10 cellular contexts compared by ENCODE assay signal in the genomic region with DNA sequence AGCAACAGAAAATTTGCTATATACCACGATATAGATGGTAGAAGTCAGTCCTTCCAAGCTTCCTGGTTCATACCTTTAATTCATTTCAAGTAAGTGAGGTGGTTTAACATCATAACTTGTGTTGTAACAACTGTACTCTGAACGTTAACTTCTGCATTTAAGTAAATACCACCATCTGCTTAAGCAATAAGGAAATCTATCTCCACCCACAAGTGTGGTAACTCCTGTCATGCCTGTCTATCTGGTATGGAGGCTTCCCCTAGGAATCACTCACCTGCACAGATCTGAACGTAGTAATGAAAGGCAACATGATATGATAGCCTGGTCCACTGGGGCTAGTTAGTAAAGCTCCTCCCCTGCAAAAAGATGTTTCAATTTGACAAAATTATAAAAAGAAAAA. TPM values are rescaled to one million over a fixed set of nuclear protein-coding genes. Genes with fewer than 3 reads are reported as not detected.
DNase-seq lines count a peak whose midpoint lies in the region; ATAC-seq and TF ChIP-seq lines count a peak whose summit lies in the region.
"Had no signal": no experiment of that assay in that cellular context is flagged by ENCODE, and none has a peak within 500 bp of the region (broad histone marks: within the 10 kb centered on the region; RNA-seq: fewer than 3 reads in every experiment).

No MANE protein-coding gene starts in this region.

- no peaks in the 10 kb centered on the region for H3K27me3 ChIP-seq in RWPE2 (ENCODE audit: insufficient read depth, poor library complexity, severe bottlenecking)
- H3K27me3 ChIP-seq: cardiac muscle cell had no signal

- no peaks in the 10 kb centered on the region for H3K9me3 ChIP-seq in RWPE2 (ENCODE audit: severe bottlenecking)

- no peak for DNase-seq in activated T-cell treated with anti-CD3 and anti-CD28 coated beads, Interleukin-2, amount 50 U/mL, for 72 hours
- DNase-seq in activated T-cell treated with anti-CD3 and anti-CD28 coated beads, Interleukin-2, amount 50 U/mL, for 4 hours = no peak
- no peak for DNase-seq in RWPE2 (ENCODE audit: low spot score)
- peak; percentile 44 for DNase-seq in fibroblast of mammary gland (ENCODE audit: low read depth)
- no peak for DNase-seq in type B pancreatic cell (ENCODE audit: extremely low spot score, unreplicated experiment)
- DNase-seq in pons (ENCODE audit: low spot score) = no peak
- DNase-seq: C1 segment of cervical spinal cord had no signal

- H3K9me3 Mint-ChIP-seq in activated T-cell treated with anti-CD3 and anti-CD28 coated beads, Interleukin-2, amount 50 U/mL, for 72 hours = no peaks in the 10 kb centered on the region
- no peaks in the 10 kb centered on the region for H3K9me3 Mint-ChIP-seq in activated T-cell treated with anti-CD3 and anti-CD28 coated beads, Interleukin-2, amount 50 U/mL, for 4 hours
- no peaks in the 10 kb centered on the region for H3K9me3 Mint-ChIP-seq in type B pancreatic cell

- peaks cover 57% of the 10 kb centered on the region for H3K4me1 Mint-ChIP-seq in activated T-cell treated with anti-CD3 and anti-CD28 coated beads, Interleukin-2, amount 50 U/mL, for 72 hours (ENCODE audit: low read depth)
- H3K4me1 Mint-ChIP-seq in activated T-cell treated with anti-CD3 and anti-CD28 coated beads, Interleukin-2, amount 50 U/mL, for 4 hours (ENCODE audit: low read depth) = peaks cover 54% of the 10 kb centered on the region
- H3K4me1 Mint-ChIP-seq in type B pancreatic cell (ENCODE audit: unreplicated experiment) = peaks cover 35% of the 10 kb centered on the region

- TF ChIP-seq CTCF in RWPE2 (IDR thresholded peaks at IDR 0.05; ENCODE audit: poor library complexity, severe bottlenecking) (no peak), fibroblast of mammary gland (conservative IDR thresholded peaks at IDR 0.05; ENCODE audit: control insufficient read depth, insufficient read depth, low read depth, low read length) (no peak), type B pancreatic cell (conservative IDR thresholded peaks at IDR 0.05) (no peak)

- peak overlapping the region in 1 of 2 donors; percentile 99 for H3K4me3 Mint-ChIP-seq in activated T-cell treated with anti-CD3 and anti-CD28 coated beads, Interleukin-2, amount 50 U/mL, for 72 hours
- H3K4me3 Mint-ChIP-seq in activated T-cell treated with anti-CD3 and anti-CD28 coated beads, Interleukin-2, amount 50 U/mL, for 4 hours = no peak overlapping the region
- peak overlapping the region; percentile 47 for H3K4me3 Mint-ChIP-seq in type B pancreatic cell

- H3K27ac Mint-ChIP-seq in activated T-cell treated with anti-CD3 and anti-CD28 coated beads, Interleukin-2, amount 50 U/mL, for 72 hours = peak overlapping the region; percentile 58
- peak overlapping the region; percentile 84 for H3K27ac Mint-ChIP-seq in type B pancreatic cell

- H3K27ac ChIP-seq in RWPE2 (ENCODE audit: poor library complexity, severe bottlenecking) = peak overlapping the region; percentile 62
- H3K27ac ChIP-seq: cardiac muscle cell had no signal

- H3K36me3 Mint-ChIP-seq in activated T-cell treated with anti-CD3 and anti-CD28 coated beads, Interleukin-2, amount 50 U/mL, for 72 hours (ENCODE audit: insufficient read depth in 2 of 2) = peaks cover 8 to 27% of the 10 kb centered on the region in 2 donors
- peaks cover 38% of the 10 kb centered on the region for H3K36me3 Mint-ChIP-seq in activated T-cell treated with anti-CD3 and anti-CD28 coated beads, Interleukin-2, amount 50 U/mL, for 4 hours (ENCODE audit: insufficient read depth)
- H3K36me3 Mint-ChIP-seq in type B pancreatic cell = peaks cover 10% of the 10 kb centered on the region

- H3K27me3 Mint-ChIP-seq in activated T-cell treated with anti-CD3 and anti-CD28 coated beads, Interleukin-2, amount 50 U/mL, for 72 hours (ENCODE audit: low read depth) = no peaks in the 10 kb centered on the region
- H3K27me3 Mint-ChIP-seq in activated T-cell treated with anti-CD3 and anti-CD28 coated beads, Interleukin-2, amount 50 U/mL, for 4 hours (ENCODE audit: low read depth) = no peaks in the 10 kb centered on the region
- no peaks in the 10 kb centered on the region for H3K27me3 Mint-ChIP-seq in type B pancreatic cell

- H3K4me3 ChIP-seq in RWPE2 (ENCODE audit: severe bottlenecking) = no peak overlapping the region
- H3K4me3 ChIP-seq in fibroblast of mammary gland (ENCODE audit: control insufficient read depth, low read depth, low read length) = no peak overlapping the region
- H3K4me3 ChIP-seq: cardiac muscle cell had no signal

- H3K36me3 ChIP-seq in RWPE2 (ENCODE audit: low read depth) = peaks cover 62% of the 10 kb centered on the region

- no peak for ATAC-seq in activated T-cell treated with anti-CD3 and anti-CD28 coated beads, Interleukin-2, amount 50 U/mL, for 72 hours (replicated peaks in 1 of 2)
- no peak for ATAC-seq in activated T-cell treated with anti-CD3 and anti-CD28 coated beads, Interleukin-2, amount 50 U/mL, for 4 hours
- peak; percentile 52 for ATAC-seq in RWPE2 (ENCODE audit: low read depth)
- no peak for ATAC-seq in GM18502 (IDR thresholded peaks at IDR 0.05; ENCODE audit: poor library complexity, unreplicated experiment)
- no peak for ATAC-seq in HG02642 (IDR thresholded peaks at IDR 0.05; ENCODE audit: poor library complexity, unreplicated experiment)

- H3K4me1 ChIP-seq in RWPE2 (ENCODE audit: insufficient read depth, poor library complexity, severe bottlenecking) = peaks cover 20% of the 10 kb centered on the region

RNA-seq across cellular contexts. Expression of gene ERLIN1, which starts 2.3 kb away (rescaled TPM):
- total RNA-seq in activated T-cell treated with anti-CD3 and anti-CD28 coated beads, Interleukin-2, amount 50 U/mL, for 72 hours = 10 to 100 TPM; 15.1 to 17.8 TPM
- total RNA-seq in activated T-cell treated with anti-CD3 and anti-CD28 coated beads, Interleukin-2, amount 50 U/mL, for 4 hours = 10 to 100 TPM; 20.3 to 26.5 (median 21.9) TPM
- 28.6 and 37.1 TPM in 2 replicates for total RNA-seq in type B pancreatic cell (ENCODE audit: low replicate concordance)

RNA-seq across cellular contexts. Expression of gene CHUK, which starts 45.9 kb away (rescaled TPM):
- total RNA-seq in activated T-cell treated with anti-CD3 and anti-CD28 coated beads, Interleukin-2, amount 50 U/mL, for 72 hours = 10 to 100 TPM; 25.0 to 26.6 TPM
- 10 to 100 TPM; 40.4 to 44.1 (median 42.8) TPM for total RNA-seq in activated T-cell treated with anti-CD3 and anti-CD28 coated beads, Interleukin-2, amount 50 U/mL, for 4 hours
- total RNA-seq in type B pancreatic cell (ENCODE audit: low replicate concordance) = 18.5 and 20.1 TPM in 2 replicates
